8 cellular contexts compared by ENCODE assay signal in the genomic region with DNA sequence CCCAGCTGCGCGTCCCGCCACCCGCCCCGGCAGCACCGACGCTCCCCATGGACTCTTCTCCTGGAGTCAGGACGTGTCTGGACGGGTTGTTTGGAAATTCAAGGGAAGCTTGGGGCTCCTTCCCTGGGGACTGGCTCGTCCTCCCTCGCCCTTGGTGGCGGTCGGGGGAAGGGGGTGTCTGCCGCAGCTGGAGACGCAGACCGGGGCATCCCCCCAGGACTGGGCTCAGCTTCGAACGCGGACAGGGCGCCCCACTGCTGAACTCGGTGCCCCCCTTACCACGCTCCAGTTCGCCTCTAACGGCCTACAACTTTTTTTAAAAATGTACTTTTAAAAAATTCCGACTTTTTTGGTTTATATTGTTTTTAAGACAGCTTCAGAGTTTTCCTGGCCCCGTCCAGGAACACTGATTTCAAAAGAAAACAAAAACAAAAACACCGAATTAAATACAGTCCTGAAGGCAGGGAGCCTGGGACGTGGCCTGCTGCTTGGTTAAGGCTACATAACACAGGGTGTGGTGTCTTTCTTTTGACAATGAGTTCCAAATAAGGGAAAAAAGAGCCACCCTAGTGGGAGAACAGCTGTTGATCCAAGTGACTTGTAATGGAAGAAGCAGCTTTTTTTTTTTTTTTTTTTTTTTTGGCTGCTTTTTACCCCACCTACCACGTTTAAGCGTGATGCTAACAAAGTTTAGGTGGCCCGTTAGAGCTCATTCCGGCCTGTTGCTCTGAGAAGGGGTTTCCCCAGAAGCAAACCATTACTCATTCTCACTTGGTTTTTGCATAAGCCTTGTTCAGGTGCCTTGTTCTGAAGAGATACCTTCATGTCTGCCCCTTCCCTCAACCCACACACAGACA. TPM values are rescaled to one million over a fixed set of nuclear protein-coding genes. Genes with fewer than 3 reads are reported as not detected.
DNase-seq lines count a peak whose midpoint lies in the region; ATAC-seq, FAIRE-seq and TF ChIP-seq lines count a peak whose summit lies in the region.

No MANE protein-coding gene starts in this region.

- ATAC-seq in HG03575 (IDR thresholded peaks at IDR 0.05; ENCODE audit: extremely low read depth, insufficient number of reproducible peaks, low FRiP score, unreplicated experiment) (peak; percentile 33), T-helper 17 cell (peak; percentile 74), GM12878 (peak; percentile 75)

- DNase-seq in DMS 273 treated with DMSO at 0.1 percent for 48 hours (lab: John Stamatoyannopoulos, UW), result peak; percentile 74
- peak; percentile 85 for DNase-seq in GM20000 (ENCODE audit: low spot score)
- peak; percentile 38 to 62 (median 54) for DNase-seq in T-helper 17 cell
- peak; percentile 82 for DNase-seq in GM12878 (ENCODE audit: low read depth, low spot score)
- DNase-seq in iris pigment epithelial cell (ENCODE audit: low read depth), result peak; percentile 31
- DNase-seq in stimulated activated CD4-positive, alpha-beta T cell treated with anti-CD3 and anti-CD28 coated beads, Interleukin-1b, Interleukin-23, amount 100 ng/mL, for 1 hour (ENCODE audit: low read depth in 2 of 2), result peak; percentile 23 to 50
- no peak for DNase-seq in NCI-H526 treated with DMSO at 0.1 percent for 48 hours (lab: John Stamatoyannopoulos, UW)

- FAIRE-seq in GM12878 (lab: Jason Lieb, UNC), result peak; percentile 18

- peak in 1 of 2 experiments; percentile 63; a peak in 2 of 4 replicates for TF ChIP-seq EP300 in GM12878 (IDR thresholded peaks at IDR 0.05; ENCODE audit: borderline replicate concordance in 1 of 2, control insufficient read depth in 1 of 2, low read depth in 2 of 2, low read length in 2 of 2)

- under 1% methylated on average over 27 of the region's 32 CpGs for WGBS in GM12878 (ENCODE audit: insufficient coverage, insufficient replicate concordance, low lambda C conversion rate, missing lambda C conversion rate)

- H3K4me1 ChIP-seq in GM12878 (ENCODE audit: control insufficient read depth, insufficient read depth, low read length), result peaks cover 30% of the 10 kb centered on the region

- H2AFZ ChIP-seq in GM12878 (ENCODE audit: control insufficient read depth, low read depth, low read length), result peak overlapping the region; percentile 77

- TF ChIP-seq CTCF in GM20000 (IDR thresholded peaks at IDR 0.05; ENCODE audit: extremely low read depth, missing control alignments) (no peak), GM12878 (IDR thresholded peaks at IDR 0.05 in 2 of 3, conservative IDR thresholded peaks at IDR 0.05 in 1 of 3; ENCODE audit: control insufficient read depth in 2 of 3, extremely low read depth in 1 of 3, insufficient read depth in 1 of 3, low read depth in 3 of 3, low read length in 3 of 3) (no peak)

- H3K4me3 ChIP-seq in GM12878, result peak overlapping the region; percentile 92

- no peaks in the 10 kb centered on the region for H3K36me3 Mint-ChIP-seq in T-helper 17 cell (ENCODE audit: low read depth)

- H3K27ac Mint-ChIP-seq in T-helper 17 cell, result no peak overlapping the region

- H3K4me2 ChIP-seq in GM12878 (ENCODE audit: control insufficient read depth, insufficient read depth), result peak overlapping the region; percentile 88

- TF ChIP-seq RAD21 in GM12878 (IDR thresholded peaks at IDR 0.05; ENCODE audit: insufficient read depth, low read depth, low read length), result no peak

- no peaks in the 10 kb centered on the region for H4K20me1 ChIP-seq in GM12878 (ENCODE audit: control insufficient read depth, insufficient read depth)

- in situ Hi-C loops in GM12878 (cut with MboI), result no loop called here

- POLR2A ChIA-PET in GM12878 (lab: Charles Lee), result interaction anchor here (0.5 to 6.4 kb wide), 29 partner anchors 9 to 1707 kb away, joined by 3 to 103 read pairs (median 6); a partner anchor contains a TSS

- peaks cover 36% of the 10 kb centered on the region for H3K79me2 ChIP-seq in GM12878 (ENCODE audit: control insufficient read depth, insufficient read depth, low read length)

- H3K27ac ChIP-seq in GM12878 (ENCODE audit: control insufficient read depth, insufficient read depth), result peak overlapping the region; percentile 97

- RAD21 ChIA-PET in GM12878 (lab: Charles Lee; ENCODE audit: unreplicated experiment), result interaction anchor here (0.7 to 11.6 kb wide), 26 partner anchors 8 to 732 kb away, joined by 3 to 204 read pairs (median 4); no protein-coding TSS in a partner anchor

- intact Hi-C loops in GM12878 (cut with micrococcal nuclease; ENCODE audit: unreplicated experiment), result loop anchor here (1.0 to 5.0 kb wide), 3 partner anchors 11 to 220 kb away; a partner anchor contains a TSS

- H3K4me1 Mint-ChIP-seq in T-helper 17 cell, result peaks cover 23% of the 10 kb centered on the region

- SMC1A ChIA-PET in GM12878 (lab: Charles Lee; ENCODE audit: uncharacterized antibody, unreplicated experiment), result interaction anchor here (0.6 to 11.1 kb wide), 23 partner anchors 9 to 383 kb away, joined by 3 to 179 read pairs (median 4); a partner anchor contains a TSS

- peak overlapping the region; percentile 95 for H3K9ac ChIP-seq in GM12878 (ENCODE audit: control insufficient read depth, insufficient read depth, low read length)

- TSS peak; percentile 90 for BruUV-seq in GM12878 (replicated peaks; lab: Mats Ljungman, UMichigan)

- no peak overlapping the region for H3K4me3 Mint-ChIP-seq in T-helper 17 cell

- no peaks in the 10 kb centered on the region for H3K36me3 ChIP-seq in GM12878 (ENCODE audit: control insufficient read depth in 2 of 2, insufficient read depth in 2 of 2, low read length in 1 of 2)

- no peak for TF ChIP-seq POLR2A in GM12878 (IDR thresholded peaks at IDR 0.05; ENCODE audit: low read depth, low read length)

- H3K27me3 ChIP-seq in GM12878 (replicated peaks in 1 of 2; ENCODE audit: control insufficient read depth in 2 of 2, insufficient read depth in 2 of 2, low read length in 1 of 2), result no peaks in the 10 kb centered on the region

- no peaks in the 10 kb centered on the region for H3K9me3 ChIP-seq in T-helper 17 cell (ENCODE audit: control insufficient read depth, low read length, poor library complexity, severe bottlenecking)
- H3K9me3 ChIP-seq in GM12878 (replicated peaks; ENCODE audit: control insufficient read depth, insufficient read depth, low read length), result no peaks in the 10 kb centered on the region

- CTCF ChIA-PET in GM12878 (lab: Yijun Ruan, JAX), result interaction anchor here (0.6 to 10.7 kb wide), 27 partner anchors 10 to 259 kb away, joined by 3 to 169 read pairs (median 6); a partner anchor contains a TSS

- no peaks in the 10 kb centered on the region for H3K27me3 Mint-ChIP-seq in T-helper 17 cell

TF ChIP-seq in GM12878, 131 proteins besides CTCF, POLR2A, EP300 and RAD21 (continues in another document):
- peak; percentile 28; the same call in 1 of the 2 replicates for TF ChIP-seq TAF1 (IDR thresholded peaks at IDR 0.05; ENCODE audit: borderline replicate concordance, low read depth, low read length)
- peak; percentile 40; the same call in 1 of the 2 replicates for TF ChIP-seq JUNB (IDR thresholded peaks at IDR 0.05)
- TF ChIP-seq PAX5 (IDR thresholded peaks at IDR 0.05; ENCODE audit: borderline replicate concordance, low read depth, low read length), result 0 out of 2 replicates have a peak, but pooled peaks have one; percentile 39
- TF ChIP-seq ZNF207 (IDR thresholded peaks at IDR 0.05; ENCODE audit: borderline replicate concordance), result peak; percentile 20; the same call in 1 of the 2 replicates
- TF ChIP-seq, protein P1, sequence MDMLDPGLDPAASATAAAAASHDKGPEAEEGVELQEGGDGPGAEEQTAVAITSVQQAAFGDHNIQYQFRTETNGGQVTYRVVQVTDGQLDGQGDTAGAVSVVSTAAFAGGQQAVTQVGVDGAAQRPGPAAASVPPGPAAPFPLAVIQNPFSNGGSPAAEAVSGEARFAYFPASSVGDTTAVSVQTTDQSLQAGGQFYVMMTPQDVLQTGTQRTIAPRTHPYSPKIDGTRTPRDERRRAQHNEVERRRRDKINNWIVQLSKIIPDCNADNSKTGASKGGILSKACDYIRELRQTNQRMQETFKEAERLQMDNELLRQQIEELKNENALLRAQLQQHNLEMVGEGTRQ (IDR thresholded peaks at IDR 0.05; ENCODE audit: borderline replicate concordance, low read depth, low read length), result no peak
- TF ChIP-seq, protein P2, sequence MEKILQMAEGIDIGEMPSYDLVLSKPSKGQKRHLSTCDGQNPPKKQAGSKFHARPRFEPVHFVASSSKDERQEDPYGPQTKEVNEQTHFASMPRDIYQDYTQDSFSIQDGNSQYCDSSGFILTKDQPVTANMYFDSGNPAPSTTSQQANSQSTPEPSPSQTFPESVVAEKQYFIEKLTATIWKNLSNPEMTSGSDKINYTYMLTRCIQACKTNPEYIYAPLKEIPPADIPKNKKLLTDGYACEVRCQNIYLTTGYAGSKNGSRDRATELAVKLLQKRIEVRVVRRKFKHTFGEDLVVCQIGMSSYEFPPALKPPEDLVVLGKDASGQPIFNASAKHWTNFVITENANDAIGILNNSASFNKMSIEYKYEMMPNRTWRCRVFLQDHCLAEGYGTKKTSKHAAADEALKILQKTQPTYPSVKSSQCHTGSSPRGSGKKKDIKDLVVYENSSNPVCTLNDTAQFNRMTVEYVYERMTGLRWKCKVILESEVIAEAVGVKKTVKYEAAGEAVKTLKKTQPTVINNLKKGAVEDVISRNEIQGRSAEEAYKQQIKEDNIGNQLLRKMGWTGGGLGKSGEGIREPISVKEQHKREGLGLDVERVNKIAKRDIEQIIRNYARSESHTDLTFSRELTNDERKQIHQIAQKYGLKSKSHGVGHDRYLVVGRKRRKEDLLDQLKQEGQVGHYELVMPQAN (conservative IDR thresholded peaks at IDR 0.05), result peak; percentile 65; the same call in 1 of the 2 replicates
- TF ChIP-seq BHLHE40 (IDR thresholded peaks at IDR 0.05; ENCODE audit: borderline replicate concordance in 1 of 2, low read depth in 2 of 2, low read length in 1 of 2), result peak in 1 of 2 experiments; percentile 21; a peak in 1 of 4 replicates

RNA-seq across cellular contexts. Expression of a gene that starts 0.9 kb away (rescaled TPM):
- 1 to 10 TPM; 7.9 to 8.7 TPM for total RNA-seq in T-helper 17 cell
- 12.9 and 13.3 TPM in 2 replicates for total RNA-seq in GM12878 (2013; cell fraction: nucleolus; rRNA removed)
- 6.6 and 7.0 TPM in 2 replicates for total RNA-seq in GM12878 (2014; rRNA removed)
- total RNA-seq in GM12878 (2014; rRNA removed; fragmentation: Illumina TruSeq; extraction: Trizol), result 8.4 and 9.4 TPM in 2 replicates
- total RNA-seq in GM12878 (2021), result 8.1 and 9.3 TPM in 2 replicates
- 2.7 TPM for polyA plus RNA-seq in GM12878 (2011; ENCODE audit: low read depth)
- 12.0 and 19.7 TPM in 2 replicates for polyA plus RNA-seq in GM12878 (2011; rRNA removed)
- polyA plus RNA-seq in GM12878 (2011; cell fraction: cytosol; rRNA removed), result 3.9 and 5.0 TPM in 2 replicates
- polyA plus RNA-seq in GM12878 (2011; cell fraction: nucleus; rRNA removed), result 4.3 and 4.5 TPM in 2 replicates
- 6.6 and 8.6 TPM in 2 replicates for polyA plus RNA-seq in GM12878 (2012)
- polyA plus RNA-seq in GM12878 (2014; fragmentation: Illumina TruSeq; extraction: Trizol), result 12.5 and 16.9 TPM in 2 replicates
- 1 to 10 TPM; 9.5 to 9.9 TPM for polyA plus RNA-seq in GM12878 (2014; fragmentation: Nextera tagmentation; extraction: Ambion mirVana)
- polyA plus RNA-seq in GM12878 (2014; rRNA removed), result 4.9 and 5.1 TPM in 2 replicates
- polyA plus RNA-seq in GM12878 (2016; fragmentation: Nextera tagmentation; extraction: Ambion mirVana), result 10 to 100 TPM; 14.6 to 15.0 TPM
- 8.9 and 12.4 TPM in 2 replicates for polyA minus RNA-seq in GM12878 (2011; rRNA and poly(A)+ RNA removed)
- 2.9 and 3.7 TPM in 2 replicates for polyA minus RNA-seq in GM12878 (2011; cell fraction: cytosol; rRNA and poly(A)+ RNA removed)
- polyA minus RNA-seq in GM12878 (2011; cell fraction: nucleus; rRNA and poly(A)+ RNA removed), result 3.4 and 3.7 TPM in 2 replicates
